13 cellular contexts compared by ENCODE assay signal in the genomic region with DNA sequence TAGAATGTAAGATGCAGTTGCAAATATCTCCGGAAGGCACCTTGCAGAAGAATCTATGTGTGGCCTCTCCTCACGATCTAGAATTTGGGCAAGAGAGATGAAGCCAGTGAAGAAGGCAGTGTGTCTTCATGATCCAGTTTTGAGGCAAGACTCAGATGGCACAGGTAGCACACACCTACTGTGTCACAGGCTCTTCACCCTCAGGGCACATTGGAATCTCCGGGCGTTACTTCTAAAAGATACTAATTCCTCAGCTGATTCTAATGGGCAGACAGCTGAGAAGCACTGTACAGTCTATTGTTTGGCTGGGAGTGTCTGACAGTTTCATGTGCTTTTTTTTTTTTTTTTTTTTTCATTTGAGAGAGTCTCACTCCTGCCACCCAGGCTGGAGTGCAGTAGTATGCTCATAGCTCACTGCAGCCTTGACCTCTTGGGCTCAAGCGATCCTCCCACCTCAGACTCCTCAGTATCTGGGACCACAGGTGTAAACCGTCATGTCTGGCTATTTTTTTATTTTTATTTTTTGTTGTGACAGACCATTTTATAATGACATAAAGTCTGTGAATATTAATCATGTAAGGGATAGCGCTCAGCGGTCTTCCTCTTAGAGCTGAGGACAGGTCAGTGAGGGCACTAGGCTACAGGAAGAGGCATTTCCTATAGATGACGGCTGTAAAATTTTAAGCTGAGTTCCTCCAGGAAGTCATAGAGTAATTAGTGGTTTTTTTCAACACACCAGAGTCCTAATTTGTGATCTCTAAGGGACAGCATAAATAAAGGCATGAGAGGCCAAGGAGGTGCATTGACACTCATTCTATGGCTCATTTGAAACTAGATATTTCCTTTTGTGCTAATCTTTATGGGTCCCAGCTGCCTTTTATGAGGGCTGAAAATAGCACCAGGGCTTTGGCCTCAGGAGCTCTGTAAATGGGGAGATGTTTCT. TPM values are rescaled to one million over a fixed set of nuclear protein-coding genes. Genes with fewer than 3 reads are reported as not detected.
DNase-seq lines count a peak whose midpoint lies in the region; ATAC-seq and TF ChIP-seq lines count a peak whose summit lies in the region.
"Had no signal": no experiment of that assay in that cellular context is flagged by ENCODE, and none has a peak within 500 bp of the region (broad histone marks: within the 10 kb centered on the region; RNA-seq: fewer than 3 reads in every experiment).

No MANE protein-coding gene starts in this region.

- TF ChIP-seq RAD21 in IMR-90 (IDR thresholded peaks at IDR 0.05; ENCODE audit: low read length), result no peak

- no peak overlapping the region for H2BK120ac ChIP-seq in IMR-90 (ENCODE audit: low read depth, low read length)

- CTCF ChIA-PET in IMR-90 (lab: Yijun Ruan, JAX) (no interaction called here), Panc1 (lab: Charles Lee) (interaction anchor here (0.6 kb wide), 2 partner anchors 375 to 886 kb away, joined by 4 to 7 read pairs; no protein-coding TSS in a partner anchor)

- peaks cover 13% of the 10 kb centered on the region; the same call in 1 of the 2 replicates for H3K9me1 ChIP-seq in IMR-90 (ENCODE audit: insufficient read depth, low read length)

- DNase-seq in DMS153 (lab: John Stamatoyannopoulos, UW) (peak; percentile 79), IMR-90 (no peak), Panc1 (ENCODE audit: low read depth, low spot score) (no peak), mucosa of descending colon (peak in 1 of 3 donors; percentile 59), D341Med (ENCODE audit: low spot score) (no peak), substantia nigra (lab: John Stamatoyannopoulos, UW) (no peak), NCI-H82 treated with DMSO at 0.1 percent for 48 hours (lab: John Stamatoyannopoulos, UW; ENCODE audit: unreplicated experiment) (no peak), SW 1271 (lab: John Stamatoyannopoulos, UW) (no peak)
- DNase-seq: cerebellar nuclear complex, DMS79, gastrocnemius medialis, NCI-H446 had no signal

- no peak for ATAC-seq in IMR-90 (ENCODE audit: low read depth)
- no peak for ATAC-seq in Panc1
- peak; percentile 51 for ATAC-seq in mucosa of descending colon
- ATAC-seq: gastrocnemius medialis, HCT116 had no signal

- H2BK5ac ChIP-seq in IMR-90 (ENCODE audit: low read depth, low read length, poor library complexity, severe bottlenecking), result no peak overlapping the region

- BruUV-seq in IMR-90 (replicated peaks; lab: Mats Ljungman, UMichigan), result no TSS peak
- BruUV-seq in Panc1 (replicated peaks; lab: Mats Ljungman, UMichigan), result no TSS peak

- intact Hi-C loops in IMR-90 (cut with micrococcal nuclease) (no loop called here), Panc1 (cut with micrococcal nuclease; ENCODE audit: unreplicated experiment) (no loop called here), mucosa of descending colon (cut with DNase I, micrococcal nuclease) (no loop called here)

- dilution Hi-C loops in IMR-90 (cut with HindIII; ENCODE audit: low sequenced_read_pairs, unreplicated experiment), result no loop called here

- 0 out of 2 replicates have a peak overlapping the region, but pooled peaks have one; percentile 12 for H3K23ac ChIP-seq in IMR-90 (ENCODE audit: low read depth, low read length)

- TF ChIP-seq POLR2A in IMR-90 (IDR thresholded peaks at IDR 0.05; ENCODE audit: low read depth, low read length), result no peak

- POLR2A ChIA-PET in IMR-90 (lab: Charles Lee; ENCODE audit: unreplicated experiment) (no interaction called here), Panc1 (lab: Charles Lee) (interaction anchor here (0.6 kb wide), 2 partner anchors 19 to 676 kb away, joined by 7 to 17 read pairs; no protein-coding TSS in a partner anchor)

- WGBS in IMR-90 (ENCODE audit: extremely low coverage in 2 of 2, insufficient read length in 1 of 2), 2 experiments, result 60% methylated on average over 1 of the region's 9 CpGs; no CpG with 5 or more reads in 1 of the 2 experiments

- H3K14ac ChIP-seq in IMR-90 (replicated peaks; ENCODE audit: low read depth, low read length), result no peak overlapping the region

- TF ChIP-seq CTCF in IMR-90 (conservative IDR thresholded peaks at IDR 0.05; ENCODE audit: low read depth, low read length) (no peak), Panc1 (IDR thresholded peaks at IDR 0.05) (no peak), mucosa of descending colon (IDR thresholded peaks at IDR 0.05) (no peak)

- H3K79me1 ChIP-seq in IMR-90 (ENCODE audit: low read depth in 1 of 2, low read length in 2 of 2), result peaks cover 16 to 58% of the 10 kb centered on the region in 2 experiments; a peak in 3 of 4 replicates

- H2BK20ac ChIP-seq in IMR-90 (ENCODE audit: low read depth, low read length), result peak overlapping the region; percentile 34; the same call in 1 of the 2 replicates

- H4K20me1 ChIP-seq in IMR-90 (ENCODE audit: insufficient read depth, low read length), result no peaks in the 10 kb centered on the region

- no peak overlapping the region for H4K8ac ChIP-seq in IMR-90 (ENCODE audit: low read depth in 2 of 2, low read length in 2 of 2)

- H2AK9ac ChIP-seq in IMR-90 (replicated peaks; ENCODE audit: low read depth, low read length, poor library complexity), result no peak overlapping the region

- H3K9ac ChIP-seq in IMR-90 (ENCODE audit: low read depth, low read length), result no peak overlapping the region

- no peak overlapping the region for H3K4me3 ChIP-seq in IMR-90 (ENCODE audit: insufficient read depth, low read depth, low read length)
- no peak overlapping the region for H3K4me3 ChIP-seq in Panc1 (ENCODE audit: low read depth in 2 of 2, low read length in 2 of 2)
- H3K4me3 ChIP-seq in mucosa of descending colon, result no peak overlapping the region
- H3K4me3 ChIP-seq: gastrocnemius medialis had no signal

- no peaks in the 10 kb centered on the region for H3K27me3 ChIP-seq in IMR-90 (ENCODE audit: control insufficient read depth, insufficient read depth, low read length)
- H3K27me3 ChIP-seq in Panc1 (ENCODE audit: control insufficient read depth, insufficient read depth, low read length), result no peaks in the 10 kb centered on the region
- H3K27me3 ChIP-seq: gastrocnemius medialis had no signal

- no peak overlapping the region for H3K56ac ChIP-seq in IMR-90 (ENCODE audit: extremely low read depth, insufficient read depth, low read length)

- no peak overlapping the region for H3K18ac ChIP-seq in IMR-90 (ENCODE audit: low read depth, low read length)

- H2AK5ac ChIP-seq in IMR-90 (ENCODE audit: low read depth, low read length), result no peak overlapping the region

- H4K5ac ChIP-seq in IMR-90 (ENCODE audit: low read depth, low read length), result no peak overlapping the region; the same call in 1 of the 2 replicates

- no peak overlapping the region for H4K91ac ChIP-seq in IMR-90 (ENCODE audit: insufficient read depth, low read depth, low read length)

- no peak overlapping the region for H3K4me2 ChIP-seq in IMR-90 (ENCODE audit: low read depth, low read length)

- no peaks in the 10 kb centered on the region for H3K9me3 ChIP-seq in IMR-90 (ENCODE audit: control insufficient read depth, insufficient read depth, low read length)
- no peaks in the 10 kb centered on the region for H3K9me3 ChIP-seq in Panc1 (ENCODE audit: control insufficient read depth, insufficient read depth, low read depth, low read length)
- no peaks in the 10 kb centered on the region for H3K9me3 ChIP-seq in mucosa of descending colon
- H3K9me3 ChIP-seq: gastrocnemius medialis had no signal

- in situ Hi-C loops in IMR-90 (cut with MboI; ENCODE audit: low sequenced_read_pairs) (no loop called here), Panc1 (cut with HindIII; ENCODE audit: low pct_unique_long_range_greater_than_20kb, low sequenced_read_pairs) (no loop called here)

- H3K4me1 ChIP-seq in IMR-90 (ENCODE audit: control insufficient read depth, insufficient read depth, low read length), result peaks cover 12% of the 10 kb centered on the region
- H3K4me1 ChIP-seq in Panc1 (ENCODE audit: control insufficient read depth, insufficient read depth, low read length), result peaks cover 55% of the 10 kb centered on the region
- H3K4me1 ChIP-seq in mucosa of descending colon (ENCODE audit: low read depth), result peaks cover 45% of the 10 kb centered on the region

- no peak overlapping the region for H2BK15ac ChIP-seq in IMR-90 (ENCODE audit: low read depth, low read length)

- no peak overlapping the region for H3K4ac ChIP-seq in IMR-90 (ENCODE audit: low read depth, low read length)

- H3K27ac ChIP-seq in IMR-90 (ENCODE audit: insufficient read depth, low read length) (no peak overlapping the region), Panc1 (ENCODE audit: low read length) (peak overlapping the region; percentile 45), substantia nigra (ENCODE audit: low read depth, low read length, poor library complexity, severe bottlenecking) (no peak overlapping the region)
- H3K27ac ChIP-seq: gastrocnemius medialis had no signal

- no peak overlapping the region for H2AFZ ChIP-seq in IMR-90 (replicated peaks; ENCODE audit: low read length, poor library complexity)

- H3K36me3 ChIP-seq in IMR-90 (ENCODE audit: control insufficient read depth, insufficient read depth, low read length), result no peaks in the 10 kb centered on the region
- no peaks in the 10 kb centered on the region for H3K36me3 ChIP-seq in Panc1 (ENCODE audit: control insufficient read depth, insufficient read depth, low read length)
- H3K36me3 ChIP-seq in mucosa of descending colon (ENCODE audit: low read depth), result no peaks in the 10 kb centered on the region
- H3K36me3 ChIP-seq: gastrocnemius medialis had no signal

RNA-seq across cellular contexts. Expression of a gene that starts 4.0 kb away (rescaled TPM):
- total RNA-seq in IMR-90 (2012; rRNA removed), result 12.5 and 16.1 TPM in 2 replicates
- 6.4 and 7.5 TPM in 2 replicates for polyA plus RNA-seq in IMR-90 (2012; rRNA removed)
- 1.9 and 5.1 TPM in 2 replicates for polyA plus RNA-seq in IMR-90 (2012; cell fraction: cytosol; rRNA removed)
- polyA plus RNA-seq in IMR-90 (2012; cell fraction: nucleus; rRNA removed; ENCODE audit: low replicate concordance), result 4.1 and 21.4 TPM in 2 replicates
- 12.6 TPM for total RNA-seq in Panc1 (2021; ENCODE audit: unreplicated experiment)
- 3.7 TPM for polyA plus RNA-seq in Panc1 (2012; ENCODE audit: insufficient read length)
- total RNA-seq in mucosa of descending colon, result 10 to 100 TPM; 22.6 to 49.9 (median 36.3) TPM

RNA-seq across cellular contexts. Expression of a gene that starts 42.8 kb away (rescaled TPM):
- not detected in 2 replicates for total RNA-seq in IMR-90 (2012; rRNA removed)
- not detected in 2 replicates for polyA plus RNA-seq in IMR-90 (2012; rRNA removed)
- not detected in 2 replicates for polyA plus RNA-seq in IMR-90 (2012; cell fraction: cytosol; rRNA removed)
- polyA plus RNA-seq in IMR-90 (2012; cell fraction: nucleus; rRNA removed; ENCODE audit: low replicate concordance), result not detected in 2 replicates
- 0.08 TPM for total RNA-seq in Panc1 (2021; ENCODE audit: unreplicated experiment)
- 0.28 TPM for polyA plus RNA-seq in Panc1 (2012; ENCODE audit: insufficient read length)
- under 1 TPM in 2 of 3 donors, not detected in 1; 0.36 to 0.41 TPM for total RNA-seq in mucosa of descending colon
- total RNA-seq: gastrocnemius medialis had no signal

RNA-seq across cellular contexts. Expression of a gene that starts 55.7 kb away (rescaled TPM):
- not detected in 2 replicates for total RNA-seq in IMR-90 (2012; rRNA removed)
- polyA plus RNA-seq in IMR-90 (2012; rRNA removed), result 0.07 TPM in 1 of 2 replicates, not detected in the other
- polyA plus RNA-seq in IMR-90 (2012; cell fraction: cytosol; rRNA removed), result 0.02 TPM in 1 of 2 replicates, not detected in the other
- polyA plus RNA-seq in IMR-90 (2012; cell fraction: nucleus; rRNA removed; ENCODE audit: low replicate concordance), result 0.05 and 0.09 TPM in 2 replicates
- not detected for total RNA-seq in Panc1 (2021; ENCODE audit: unreplicated experiment)
- polyA plus RNA-seq in Panc1 (2012; ENCODE audit: insufficient read length), result not detected
- under 1 TPM in 1 of 3 donors, not detected in 2; 0.12 TPM for total RNA-seq in mucosa of descending colon
- total RNA-seq: gastrocnemius medialis had no signal
